8 cellular contexts compared by ENCODE assay signal in the genomic region with DNA sequence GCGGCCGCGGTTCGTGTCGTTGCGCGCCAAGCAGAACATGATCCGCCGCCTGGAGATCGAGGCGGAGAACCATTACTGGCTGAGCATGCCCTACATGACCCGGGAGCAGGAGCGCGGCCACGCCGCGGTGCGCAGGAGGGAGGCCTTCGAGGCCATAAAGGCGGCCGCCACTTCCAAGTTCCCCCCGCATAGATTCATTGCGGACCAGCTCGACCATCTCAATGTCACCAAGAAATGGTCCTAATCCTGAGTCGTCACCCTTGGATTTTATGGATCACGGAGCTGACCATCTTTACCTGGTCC.
DNase-seq lines count a peak whose midpoint lies in the region; ATAC-seq and TF ChIP-seq lines count a peak whose summit lies in the region.

No MANE protein-coding gene starts in this region.

- ATAC-seq in GM19035 (IDR thresholded peaks at IDR 0.05; ENCODE audit: unreplicated experiment) (peak; percentile 28), HG03159 (IDR thresholded peaks at IDR 0.05; ENCODE audit: unreplicated experiment) (peak; percentile 24)

- no peaks in the 10 kb centered on the region for H3K9me3 ChIP-seq in iPS-18c (ENCODE audit: control insufficient read depth, insufficient read depth, low read length)

- CTCF ChIA-PET in AG04449 (lab: Yijun Ruan, JAX) = interaction anchor here (1.6 to 7.4 kb wide), 5 partner anchors 10 to 300 kb away, joined by 4 to 66 read pairs (median 10); no protein-coding TSS in a partner anchor

- peaks cover 20% of the 10 kb centered on the region for H3K4me1 Mint-ChIP-seq in activated naive CD4-positive, alpha-beta T cell treated with anti-CD3 and anti-CD28 coated beads, Interleukin-2, amount 50 U/mL, for 24 hours
- peaks cover 25% of the 10 kb centered on the region for H3K4me1 Mint-ChIP-seq in stimulated activated naive CD8-positive, alpha-beta T cell treated with anti-CD3 and anti-CD28 coated beads, Interleukin-15, Interleukin-2, amounts not matched to agents 100 ng/mL and 50 ng/mL, for 24 hours (ENCODE audit: low read depth)

- H3K4me3 ChIP-seq in AG04449 (ENCODE audit: low read depth, low read length) (peak overlapping the region; percentile 88), iPS-18c (ENCODE audit: insufficient read depth, low read depth, low read length) (peak overlapping the region; percentile 92)

- TF ChIP-seq CTCF in AG04449 (IDR thresholded peaks at IDR 0.05; ENCODE audit: insufficient read depth, low read length, missing control alignments) = no peak

- no peaks in the 10 kb centered on the region for H3K9me3 Mint-ChIP-seq in activated naive CD4-positive, alpha-beta T cell treated with anti-CD3 and anti-CD28 coated beads, Interleukin-2, amount 50 U/mL, for 24 hours
- no peaks in the 10 kb centered on the region for H3K9me3 Mint-ChIP-seq in stimulated activated naive CD8-positive, alpha-beta T cell treated with anti-CD3 and anti-CD28 coated beads, Interleukin-15, Interleukin-2, amounts not matched to agents 100 ng/mL and 50 ng/mL, for 24 hours

- H3K27ac Mint-ChIP-seq in activated naive CD4-positive, alpha-beta T cell treated with anti-CD3 and anti-CD28 coated beads, Interleukin-2, amount 50 U/mL, for 24 hours = peak overlapping the region; percentile 97
- peak overlapping the region; percentile 98 for H3K27ac Mint-ChIP-seq in stimulated activated naive CD8-positive, alpha-beta T cell treated with anti-CD3 and anti-CD28 coated beads, Interleukin-15, Interleukin-2, amounts not matched to agents 100 ng/mL and 50 ng/mL, for 24 hours

- DNase-seq in AG04449 (ENCODE audit: low read depth, low spot score) = no peak
- DNase-seq in NCI-H2171 treated with DMSO at 0.1 percent for 48 hours (lab: John Stamatoyannopoulos, UW) = no peak
- no peak for DNase-seq in DMS 273 (lab: John Stamatoyannopoulos, UW; ENCODE audit: unreplicated experiment)

- H3K36me3 Mint-ChIP-seq in activated naive CD4-positive, alpha-beta T cell treated with anti-CD3 and anti-CD28 coated beads, Interleukin-2, amount 50 U/mL, for 24 hours = peaks cover 3% of the 10 kb centered on the region
- peaks cover 28% of the 10 kb centered on the region for H3K36me3 Mint-ChIP-seq in stimulated activated naive CD8-positive, alpha-beta T cell treated with anti-CD3 and anti-CD28 coated beads, Interleukin-15, Interleukin-2, amounts not matched to agents 100 ng/mL and 50 ng/mL, for 24 hours (ENCODE audit: low read depth)

- POLR2A ChIA-PET in AG04449 (lab: Yijun Ruan, JAX) = interaction anchor here (0.6 to 1.3 kb wide), 6 partner anchors 14 to 277 kb away, joined by 3 to 5 read pairs (median 5); no protein-coding TSS in a partner anchor

- H3K4me3 Mint-ChIP-seq in activated naive CD4-positive, alpha-beta T cell treated with anti-CD3 and anti-CD28 coated beads, Interleukin-2, amount 50 U/mL, for 24 hours = peak overlapping the region; percentile 96
- peak overlapping the region; percentile 98 for H3K4me3 Mint-ChIP-seq in stimulated activated naive CD8-positive, alpha-beta T cell treated with anti-CD3 and anti-CD28 coated beads, Interleukin-15, Interleukin-2, amounts not matched to agents 100 ng/mL and 50 ng/mL, for 24 hours

- no peaks in the 10 kb centered on the region for H3K27me3 Mint-ChIP-seq in activated naive CD4-positive, alpha-beta T cell treated with anti-CD3 and anti-CD28 coated beads, Interleukin-2, amount 50 U/mL, for 24 hours
- H3K27me3 Mint-ChIP-seq in stimulated activated naive CD8-positive, alpha-beta T cell treated with anti-CD3 and anti-CD28 coated beads, Interleukin-15, Interleukin-2, amounts not matched to agents 100 ng/mL and 50 ng/mL, for 24 hours = no peaks in the 10 kb centered on the region
